In the genomic region with DNA sequence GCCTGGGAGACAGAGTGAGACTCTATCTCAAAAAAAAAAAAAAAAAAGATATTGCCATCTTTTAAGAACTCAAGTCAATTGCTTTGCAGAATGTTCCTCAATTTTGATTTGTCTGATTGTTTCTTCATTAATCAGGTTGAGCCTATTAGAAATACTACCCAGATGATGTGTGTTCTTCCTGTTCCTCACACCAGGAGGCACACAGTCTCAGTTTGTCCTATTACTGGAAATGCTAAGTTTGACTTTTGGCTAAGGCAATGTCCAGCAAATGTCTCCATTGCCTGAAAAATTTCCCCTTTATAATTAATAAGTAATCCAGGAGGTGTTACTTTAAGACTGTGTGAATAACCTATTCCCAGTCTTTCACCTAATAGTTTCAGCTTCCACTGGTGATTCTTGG, we compare ENCODE assay signal across 8 cellular contexts. TPM values are rescaled to one million over a fixed set of nuclear protein-coding genes. Genes with fewer than 3 reads are reported as not detected.
A peak's percentile ranks its signal among the peaks of the same experiment; 100 is the strongest.
DNase-seq lines count a peak whose midpoint lies in the region; ATAC-seq and TF ChIP-seq lines count a peak whose summit lies in the region.

No MANE protein-coding gene starts in this region.

- H4K20me1 ChIP-seq in BLaER1 (no peaks in the 10 kb centered on the region), SU-DHL-6 (ENCODE audit: low read depth, low read length) (no peaks in the 10 kb centered on the region)

- H3K4me3 ChIP-seq in BLaER1 (no peak overlapping the region; the same call in 1 of the 2 replicates), SU-DHL-6 (ENCODE audit: insufficient read depth, low read length, poor library complexity, severe bottlenecking) (peak overlapping the region; percentile 40), esophagus squamous epithelium (peak overlapping the region in 2 of 4 donors; percentile 70 to 78)

- H3K9me2 ChIP-seq in SU-DHL-6 (replicated peaks; ENCODE audit: insufficient read depth, low read length), result no peaks in the 10 kb centered on the region

- H3K4me2 ChIP-seq in BLaER1 (peak overlapping the region; percentile 53; the same call in 1 of the 2 replicates), SU-DHL-6 (ENCODE audit: low read depth, low read length, poor library complexity, severe bottlenecking) (peak overlapping the region; percentile 70)

- intact Hi-C loops in esophagus squamous epithelium (cut with DNase I), result no loop called here

- TF ChIP-seq CTCF in GM13977 (IDR thresholded peaks at IDR 0.05; ENCODE audit: extremely low read depth, insufficient read depth, missing control alignments) (peak; percentile 5), SU-DHL-6 (IDR thresholded peaks at IDR 0.05; ENCODE audit: insufficient read depth, low read length, poor library complexity, severe bottlenecking) (no peak), esophagus squamous epithelium (IDR thresholded peaks at IDR 0.05) (peak in 1 of 6 experiments; percentile 32)

- no peak overlapping the region for H3K27ac ChIP-seq in BLaER1
- H3K27ac ChIP-seq in SU-DHL-6 (ENCODE audit: low read depth, low read length), result no peak overlapping the region
- H3K27ac ChIP-seq in esophagus squamous epithelium, result peak overlapping the region in 1 of 4 donors; percentile 92

- H3K27me3 ChIP-seq in BLaER1 (no peaks in the 10 kb centered on the region; the same call in 1 of the 2 replicates), SU-DHL-6 (ENCODE audit: low read length) (no peaks in the 10 kb centered on the region), esophagus squamous epithelium (no peaks in the 10 kb centered on the region)

- H3K9me3 ChIP-seq in BLaER1 (peaks cover 35% of the 10 kb centered on the region), SU-DHL-6 (ENCODE audit: insufficient read depth, low read length) (peaks cover 5% of the 10 kb centered on the region), esophagus squamous epithelium (peaks cover 0 to 7% (median 0%) of the 10 kb centered on the region in 3 donors)

- no peaks in the 10 kb centered on the region for H3F3A ChIP-seq in SU-DHL-6 (ENCODE audit: insufficient read depth)

- H3K79me2 ChIP-seq in SU-DHL-6 (ENCODE audit: insufficient read depth, low read length), result no peaks in the 10 kb centered on the region

- ATAC-seq in GM18873 (IDR thresholded peaks at IDR 0.05; ENCODE audit: low FRiP score, unreplicated experiment), result no peak

- H3K4me1 ChIP-seq in BLaER1, result no peaks in the 10 kb centered on the region
- H3K4me1 ChIP-seq in esophagus squamous epithelium, result peaks cover 0 to 11% (median 0%) of the 10 kb centered on the region in 3 donors

- no peak for TF ChIP-seq POLR2A in esophagus squamous epithelium (IDR thresholded peaks at IDR 0.05)

- DNase-seq in GM13977 (ENCODE audit: low spot score) (no peak), hepatic stellate cell (ENCODE audit: low spot score) (peak; percentile 48), esophagus squamous epithelium (lab: John Stamatoyannopoulos, UW) (no peak), GDM1 (lab: John Stamatoyannopoulos, UW) (no peak), DMS79 (lab: John Stamatoyannopoulos, UW) (no peak)

- in situ Hi-C loops in GM13977 (cut with MboI; ENCODE audit: low pct_unique_long_range_greater_than_20kb, low sequenced_read_pairs, unreplicated experiment), result no loop called here

- H2AFZ ChIP-seq in SU-DHL-6 (ENCODE audit: low read depth, low read length, severe bottlenecking), result peak overlapping the region; percentile 97

- H3K9ac ChIP-seq in BLaER1 (no peak overlapping the region), SU-DHL-6 (ENCODE audit: low read length) (peak overlapping the region; percentile 52)

- H3K36me3 ChIP-seq in BLaER1, result no peaks in the 10 kb centered on the region
- no peaks in the 10 kb centered on the region; the same call in 1 of the 2 replicates for H3K36me3 ChIP-seq in SU-DHL-6 (ENCODE audit: low read length)
- no peaks in the 10 kb centered on the region for H3K36me3 ChIP-seq in esophagus squamous epithelium

RNA-seq across cellular contexts. Expression of a gene that starts 28.4 kb away (rescaled TPM):
- total RNA-seq in esophagus squamous epithelium, result 10 to 100 TPM; 27.1 to 69.3 (median 40.8) TPM

RNA-seq across cellular contexts. Expression of a gene that starts 59.4 kb away (rescaled TPM):
- total RNA-seq in esophagus squamous epithelium, result 100 to 1,000 TPM in 3 of 4 donors, 10 to 100 TPM in 1; 87.9 to 125 (median 102) TPM
